Comparison of ENCODE assay signal across 9 cellular contexts in genomic region chr1:204826970-204827369, GRCh38. TPM values are rescaled to one million over a fixed set of nuclear protein-coding genes. Genes with fewer than 3 reads are reported as not detected.
DNase-seq lines count a peak whose midpoint lies in the region; ATAC-seq and TF ChIP-seq lines count a peak whose summit lies in the region.
"Had no signal": no experiment of that assay in that cellular context is flagged by ENCODE, and none has a peak within 500 bp of the region (broad histone marks: within the 10 kb centered on the region; RNA-seq: fewer than 3 reads in every experiment).

No MANE protein-coding gene starts in this region.

- H2BK5ac ChIP-seq in mesendoderm (ENCODE audit: low read length) = no peak overlapping the region

- peaks cover 18% of the 10 kb centered on the region for H3K79me2 ChIP-seq in mesendoderm (ENCODE audit: control insufficient read depth, insufficient read depth, low read length)

- peaks cover 15% of the 10 kb centered on the region for H3K4me1 ChIP-seq in mesendoderm (ENCODE audit: control insufficient read depth, low read depth, low read length)
- peaks cover 4% of the 10 kb centered on the region for H3K4me1 ChIP-seq in prostate gland (replicated peaks)

- H3K4ac ChIP-seq in mesendoderm (ENCODE audit: low read depth, low read length) = no peak overlapping the region

- H3K27ac ChIP-seq in mesendoderm (ENCODE audit: low read depth, low read length) = no peak overlapping the region
- H3K27ac ChIP-seq in prostate gland = no peak overlapping the region

- peaks cover 5% of the 10 kb centered on the region; the same call in 1 of the 2 replicates for H3K27me3 ChIP-seq in H7 (ENCODE audit: control insufficient read depth, insufficient read depth, low read length)
- no peaks in the 10 kb centered on the region for H3K27me3 ChIP-seq in mesendoderm (ENCODE audit: insufficient read depth, low read length, poor library complexity)
- H3K27me3 ChIP-seq in prostate gland (replicated peaks; ENCODE audit: insufficient read depth) = no peaks in the 10 kb centered on the region

- POLR2A ChIA-PET in activated CD4-positive, alpha-beta memory T cell treated with anti-CD3 and anti-CD28 coated beads, Interleukin-2, amount 10 ng/mL, durations not matched to agents 7 days and 5 days (lab: Charles Lee) = no interaction called here

- H4K5ac ChIP-seq in mesendoderm (ENCODE audit: low read length) = no peak overlapping the region

- no peak overlapping the region for H3K56ac ChIP-seq in mesendoderm (ENCODE audit: low read length)

- no peak overlapping the region for H3K9ac ChIP-seq in mesendoderm (ENCODE audit: low read length)

- intact Hi-C loops in left ventricle myocardium superior (cut with micrococcal nuclease) (no loop called here), prostate gland (cut with DNase I) (loop anchor here (5.0 kb wide), 1 partner anchor 55 kb away; no protein-coding TSS in a partner anchor)

- no peaks in the 10 kb centered on the region for H3K36me3 Mint-ChIP-seq in activated CD4-positive, alpha-beta memory T cell treated with anti-CD3 and anti-CD28 coated beads, Interleukin-2, amount 10 ng/mL, durations not matched to agents 7 days and 5 days (ENCODE audit: low read depth)

- no peak overlapping the region for H3K27ac Mint-ChIP-seq in activated CD4-positive, alpha-beta memory T cell treated with anti-CD3 and anti-CD28 coated beads, Interleukin-2, amount 10 ng/mL, durations not matched to agents 7 days and 5 days
- H3K27ac Mint-ChIP-seq: B cell had no signal

- H3K4me1 Mint-ChIP-seq in activated CD4-positive, alpha-beta memory T cell treated with anti-CD3 and anti-CD28 coated beads, Interleukin-2, amount 10 ng/mL, durations not matched to agents 7 days and 5 days = peaks cover 6% of the 10 kb centered on the region

- H3K23ac ChIP-seq in mesendoderm (ENCODE audit: low read length) = no peak overlapping the region

- no peak overlapping the region for H3K4me3 Mint-ChIP-seq in activated CD4-positive, alpha-beta memory T cell treated with anti-CD3 and anti-CD28 coated beads, Interleukin-2, amount 10 ng/mL, durations not matched to agents 7 days and 5 days

- H2AK5ac ChIP-seq in mesendoderm (ENCODE audit: low read length) = no peak overlapping the region

- H4K8ac ChIP-seq in mesendoderm (ENCODE audit: low read depth, low read length) = no peak overlapping the region

- no peak overlapping the region for H2BK120ac ChIP-seq in mesendoderm (ENCODE audit: low read depth, low read length)

- no peak overlapping the region for H3K4me2 ChIP-seq in mesendoderm (ENCODE audit: low read length)

- WGBS in mesendoderm (ENCODE audit: extremely low coverage, insufficient coverage, low lambda C conversion rate) = no CpG with 5 or more reads among the region's 4 CpGs
- 46% methylated on average over 4 of the region's 4 CpGs for WGBS in prostate gland

- H3K9me3 ChIP-seq in prostate gland = no peaks in the 10 kb centered on the region

- peaks cover 9% of the 10 kb centered on the region for H3K79me1 ChIP-seq in mesendoderm (ENCODE audit: low read length)

- no peaks in the 10 kb centered on the region for H3K9me3 Mint-ChIP-seq in activated CD4-positive, alpha-beta memory T cell treated with anti-CD3 and anti-CD28 coated beads, Interleukin-2, amount 10 ng/mL, durations not matched to agents 7 days and 5 days

- CTCF ChIA-PET in activated CD4-positive, alpha-beta memory T cell treated with anti-CD3 and anti-CD28 coated beads, Interleukin-2, amount 10 ng/mL, durations not matched to agents 7 days and 5 days (lab: Charles Lee) = interaction anchor here (2.1 kb wide), 1 partner anchor 20 kb away, joined by 5 read pairs; no protein-coding TSS in a partner anchor

- peak; percentile 64 for DNase-seq in NCI-H146 (lab: John Stamatoyannopoulos, UW)
- DNase-seq in NCI-H146 treated with DMSO at 0.1 percent for 48 hours (lab: John Stamatoyannopoulos, UW; ENCODE audit: unreplicated experiment) = no peak
- DNase-seq in H7 = peak; percentile 82
- DNase-seq in activated CD4-positive, alpha-beta memory T cell treated with anti-CD3 and anti-CD28 coated beads, Interleukin-2, amount 10 ng/mL, durations not matched to agents 7 days and 5 days = peak; percentile 19
- peak; percentile 90 for DNase-seq in mesendoderm
- no peak for DNase-seq in left ventricle myocardium superior
- no peak for DNase-seq in prostate gland (ENCODE audit: low spot score)

- ATAC-seq in HG03520 (IDR thresholded peaks at IDR 0.05; ENCODE audit: unreplicated experiment) = no peak
- ATAC-seq in left ventricle myocardium superior = no peak

- no peak for TF ChIP-seq POLR2A in prostate gland (IDR thresholded peaks at IDR 0.05)

- no peak for TF ChIP-seq CTCF in prostate gland (IDR thresholded peaks at IDR 0.05)

- peaks cover 35% of the 10 kb centered on the region for H3K27me3 Mint-ChIP-seq in activated CD4-positive, alpha-beta memory T cell treated with anti-CD3 and anti-CD28 coated beads, Interleukin-2, amount 10 ng/mL, durations not matched to agents 7 days and 5 days

- H3K18ac ChIP-seq in mesendoderm (ENCODE audit: low read length) = no peak overlapping the region

- H3K36me3 ChIP-seq in H7 (replicated peaks; ENCODE audit: control insufficient read depth, insufficient read depth, low read length) (no peaks in the 10 kb centered on the region), mesendoderm (ENCODE audit: control insufficient read depth, insufficient read depth, low read length) (no peaks in the 10 kb centered on the region), prostate gland (no peaks in the 10 kb centered on the region)

- H3K4me3 ChIP-seq in H7 (ENCODE audit: insufficient read depth, low read depth, low read length) (no peak overlapping the region), mesendoderm (ENCODE audit: low read length) (no peak overlapping the region), prostate gland (no peak overlapping the region)

- H2BK15ac ChIP-seq in mesendoderm (replicated peaks; ENCODE audit: low read depth) = no peak overlapping the region

RNA-seq across cellular contexts. Expression of gene NFASC, which starts 43.7 kb away (rescaled TPM):
- 22.4 and 23.6 TPM in 2 replicates for total RNA-seq in H7 (2014; rRNA removed; shearing (Covaris generic))
- under 1 TPM; 0.10 to 0.40 TPM for total RNA-seq in activated CD4-positive, alpha-beta memory T cell treated with anti-CD3 and anti-CD28 coated beads, Interleukin-2, amount 10 ng/mL, durations not matched to agents 7 days and 5 days
- polyA plus RNA-seq in mesendoderm (2013, experiment 1 of 2) = 15.8 TPM
- 16.6 TPM for polyA plus RNA-seq in mesendoderm (2013, experiment 2 of 2)
- total RNA-seq in left ventricle myocardium superior (11.6 TPM), prostate gland (10 to 100 TPM in 1 of 2 donors, 1 to 10 TPM in 1; 3.7 to 13.2 TPM)

Comparison
In these comparisons a context has a peak if more than half of its experiments do, and no peak if none do; other contexts are left out.
1. DNase-seq: peak in NCI-H146 (single experiment), H7 (single experiment), activated CD4-positive, alpha-beta memory T cell treated with anti-CD3 and anti-CD28 coated beads, Interleukin-2, amount 10 ng/mL, durations not matched to agents 7 days and 5 days (single experiment) and mesendoderm (single experiment); none in NCI-H146 treated with DMSO at 0.1 percent for 48 hours (single experiment), left ventricle myocardium superior (single experiment) and prostate gland (single experiment).